Comparison of ENCODE assay signal across 29 cellular contexts in the genomic region with DNA sequence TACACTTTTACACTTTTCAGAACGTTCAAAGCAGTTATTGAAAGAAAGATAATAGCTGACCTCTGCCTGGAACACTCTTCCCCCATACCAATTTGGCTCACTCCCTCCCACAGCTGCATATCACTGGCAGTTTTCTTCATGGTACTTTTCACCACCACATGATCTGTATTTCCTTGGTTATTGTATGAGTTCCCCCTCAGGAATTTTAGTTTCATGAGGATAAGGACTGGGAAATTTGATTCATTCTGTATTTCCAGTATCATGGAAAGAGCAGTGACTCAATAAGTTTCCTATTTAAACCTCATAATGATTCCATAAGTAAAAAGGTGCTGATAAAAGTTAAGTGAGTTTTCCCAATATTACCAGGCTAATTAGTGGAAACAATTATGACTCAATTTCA. TPM values are rescaled to one million over a fixed set of nuclear protein-coding genes. Genes with fewer than 3 reads are reported as not detected.
DNase-seq lines count a peak whose midpoint lies in the region; ATAC-seq, FAIRE-seq and TF ChIP-seq lines count a peak whose summit lies in the region.
"Had no signal": no experiment of that assay in that cellular context is flagged by ENCODE, and none has a peak within 500 bp of the region (broad histone marks: within the 10 kb centered on the region; RNA-seq: fewer than 3 reads in every experiment).

No MANE protein-coding gene starts in this region.

- H3K27me3 Mint-ChIP-seq in HFFc6 (ENCODE audit: insufficient read depth) (no peaks in the 10 kb centered on the region; the same call in 1 of the 2 replicates), astrocyte (ENCODE audit: low read depth, unreplicated experiment) (no peaks in the 10 kb centered on the region)
- H3K27me3 Mint-ChIP-seq in CD4-positive, alpha-beta memory T cell = no peaks in the 10 kb centered on the region
- H3K27me3 Mint-ChIP-seq: dendritic cell treated with granulocyte-macrophage colony-stimulating factor and Interleukin-4, amounts not matched to agents 40 ng/mL and 50 ng/mL, for 4 days; naive B cell; stimulated activated naive B cell treated with anti-CD40 and anti-IgM and Interleukin-4, amounts not matched to agents 10 μg/mL and 1 μg/mL and 100 μg/mL, for 72 hours had no signal

- H3K36me3 ChIP-seq in astrocyte (ENCODE audit: insufficient read depth, low read length) = no peaks in the 10 kb centered on the region
- H3K36me3 ChIP-seq in CD4-positive, alpha-beta memory T cell (ENCODE audit: insufficient read depth, low read length) = no peaks in the 10 kb centered on the region
- H3K36me3 ChIP-seq: gastrocnemius medialis, lower lobe of right lung, MG63, Peyer's patch, thoracic aorta had no signal

- H3K4me1 ChIP-seq in astrocyte (ENCODE audit: insufficient read depth, low read length) = no peaks in the 10 kb centered on the region
- H3K4me1 ChIP-seq in CD4-positive, alpha-beta memory T cell (ENCODE audit: insufficient read depth, low read length) = no peaks in the 10 kb centered on the region
- H3K4me1 ChIP-seq: gastrocnemius medialis, lower lobe of right lung, Peyer's patch had no signal

- peak overlapping the region; percentile 5 for H3K4me2 ChIP-seq in astrocyte (ENCODE audit: low read length)
- H3K4me2 ChIP-seq: smooth muscle cell had no signal

- peak overlapping the region; percentile 24 for H3K27ac Mint-ChIP-seq in HFFc6
- H3K27ac Mint-ChIP-seq in astrocyte (ENCODE audit: unreplicated experiment) = no peak overlapping the region
- no peak overlapping the region for H3K27ac Mint-ChIP-seq in CD4-positive, alpha-beta memory T cell
- H3K27ac Mint-ChIP-seq in activated naive CD4-positive, alpha-beta T cell treated with anti-CD3 and anti-CD28 coated beads, Interleukin-2, amount 50 U/mL, for 72 hours = no peak overlapping the region
- H3K27ac Mint-ChIP-seq: dendritic cell treated with granulocyte-macrophage colony-stimulating factor and Interleukin-4, amounts not matched to agents 40 ng/mL and 50 ng/mL, for 4 days; naive B cell; stimulated activated naive B cell treated with anti-CD40 and anti-IgM and Interleukin-4, amounts not matched to agents 10 μg/mL and 1 μg/mL and 100 μg/mL, for 72 hours; T-helper 2 cell treated with Interferon-gamma antibody and Interleukin-4, amounts not matched to agents 5 μg/mL and 100 μg/mL, for 36 hours; WTC11 had no signal

- H3K27me3 ChIP-seq in astrocyte (ENCODE audit: insufficient read depth, low read length) = no peaks in the 10 kb centered on the region
- no peaks in the 10 kb centered on the region for H3K27me3 ChIP-seq in CD4-positive, alpha-beta memory T cell (ENCODE audit: insufficient read depth, low read length)
- H3K27me3 ChIP-seq: gastrocnemius medialis, MG63, Peyer's patch had no signal

- H3K9me3 Mint-ChIP-seq in HFFc6 = no peaks in the 10 kb centered on the region
- no peaks in the 10 kb centered on the region for H3K9me3 Mint-ChIP-seq in astrocyte (ENCODE audit: unreplicated experiment)
- peaks cover 0 to 2% (median 0%) of the 10 kb centered on the region in 8 donors for H3K9me3 Mint-ChIP-seq in CD4-positive, alpha-beta memory T cell
- H3K9me3 Mint-ChIP-seq in activated naive CD4-positive, alpha-beta T cell treated with anti-CD3 and anti-CD28 coated beads, Interleukin-2, amount 50 U/mL, for 72 hours = no peaks in the 10 kb centered on the region
- H3K9me3 Mint-ChIP-seq: dendritic cell treated with granulocyte-macrophage colony-stimulating factor and Interleukin-4, amounts not matched to agents 40 ng/mL and 50 ng/mL, for 4 days; stimulated activated naive B cell treated with anti-CD40 and anti-IgM and Interleukin-4, amounts not matched to agents 10 μg/mL and 1 μg/mL and 100 μg/mL, for 72 hours; T-helper 2 cell treated with Interferon-gamma antibody and Interleukin-4, amounts not matched to agents 5 μg/mL and 100 μg/mL, for 36 hours had no signal

- intact Hi-C loops in CD4-positive, alpha-beta memory T cell (cut with micrococcal nuclease) = no loop called here

- TF ChIP-seq CTCF in HFFc6 (IDR thresholded peaks at IDR 0.05) = no peak
- TF ChIP-seq CTCF in astrocyte (IDR thresholded peaks at IDR 0.05; ENCODE audit: insufficient read depth, low read depth, low read length) = no peak
- no peak for TF ChIP-seq CTCF in foreskin fibroblast (IDR thresholded peaks at IDR 0.05; ENCODE audit: low read depth, low read length)

- CTCF ChIA-PET in CD4-positive, alpha-beta memory T cell (lab: Charles Lee; ENCODE audit: partially characterized antibody) = no interaction called here

- FAIRE-seq in astrocyte (lab: Jason Lieb, UNC) = no peak
- FAIRE-seq: islet of Langerhans had no signal

- H3K9ac ChIP-seq in astrocyte (ENCODE audit: low read length) = no peak overlapping the region

- no peak overlapping the region for H3K4me3 ChIP-seq in astrocyte (ENCODE audit: insufficient read depth, low read depth, low read length)
- no peak overlapping the region for H3K4me3 ChIP-seq in foreskin fibroblast (ENCODE audit: low read depth in 1 of 2, low read length in 2 of 2)
- H3K4me3 ChIP-seq in CD4-positive, alpha-beta memory T cell (ENCODE audit: low read length in 2 of 2) = no peak overlapping the region
- H3K4me3 ChIP-seq: gastrocnemius medialis, lower lobe of right lung, MG63, Peyer's patch, smooth muscle cell, thoracic aorta had no signal

- POLR2A ChIA-PET in CD4-positive, alpha-beta memory T cell (lab: Charles Lee; ENCODE audit: partially characterized antibody) = no interaction called here

- H4K20me1 ChIP-seq in astrocyte (ENCODE audit: insufficient read depth, low read length) = no peaks in the 10 kb centered on the region

- no peak overlapping the region for H2AFZ ChIP-seq in astrocyte (ENCODE audit: low read depth, low read length)

- no peak for ATAC-seq in GM18520 (IDR thresholded peaks at IDR 0.05; ENCODE audit: unreplicated experiment)
- ATAC-seq in activated naive CD4-positive, alpha-beta T cell treated with anti-CD3 and anti-CD28 coated beads, Interleukin-2, amount 50 U/mL, for 72 hours = no peak
- ATAC-seq: gastrocnemius medialis; lower lobe of right lung; stimulated activated naive B cell treated with anti-CD40 and anti-IgM and Interleukin-4, amounts not matched to agents 10 μg/mL and 1 μg/mL and 100 μg/mL, for 72 hours; WTC11 had no signal

- H3K27ac ChIP-seq in astrocyte (ENCODE audit: low read depth, low read length) = no peak overlapping the region
- H3K27ac ChIP-seq in CD4-positive, alpha-beta memory T cell (ENCODE audit: low read depth, low read length) = no peak overlapping the region
- H3K27ac ChIP-seq: gastrocnemius medialis, lower lobe of right lung, Peyer's patch, thoracic aorta had no signal

- H3K4me3 Mint-ChIP-seq in HFFc6 = no peak overlapping the region; the same call in 1 of the 2 replicates
- no peak overlapping the region for H3K4me3 Mint-ChIP-seq in astrocyte (ENCODE audit: unreplicated experiment)
- no peak overlapping the region for H3K4me3 Mint-ChIP-seq in CD4-positive, alpha-beta memory T cell
- H3K4me3 Mint-ChIP-seq: dendritic cell treated with granulocyte-macrophage colony-stimulating factor and Interleukin-4, amounts not matched to agents 40 ng/mL and 50 ng/mL, for 4 days; naive B cell; stimulated activated naive B cell treated with anti-CD40 and anti-IgM and Interleukin-4, amounts not matched to agents 10 μg/mL and 1 μg/mL and 100 μg/mL, for 72 hours; T-helper 2 cell treated with Interferon-gamma antibody and Interleukin-4, amounts not matched to agents 5 μg/mL and 100 μg/mL, for 36 hours; WTC11 had no signal

- DNase-seq in HFFc6 (peak; percentile 33), astrocyte (ENCODE audit: low read depth) (peak; percentile 67), foreskin fibroblast (peak; percentile 50 to 73), NOMO-1 treated with dmso at 0.1 percent for 144 hours (lab: John Stamatoyannopoulos, UW; ENCODE audit: unreplicated experiment) (no peak)
- DNase-seq in CD4-positive, alpha-beta memory T cell = no peak
- no peak for DNase-seq in activated naive CD4-positive, alpha-beta T cell treated with anti-CD3 and anti-CD28 coated beads, Interleukin-2, amount 50 U/mL, for 72 hours (ENCODE audit: low spot score in 2 of 2)
- DNase-seq: activated CD4-positive, alpha-beta T cell treated with anti-CD3 and anti-CD28 coated beads, Interleukin-2, amount 50 U/mL, for 48 hours; activated CD8-positive, alpha-beta memory T cell treated with anti-CD3 and anti-CD28 coated beads, Interleukin-2, amount 50 U/mL, for 48 hours; AML-193; caudate nucleus; gastrocnemius medialis; hypothalamus; lower lobe of right lung; MG63; naive B cell; NCI-H1417; NCI-H2081 treated with DMSO at 0.1 percent for 48 hours; NCI-H446 treated with DMSO at 0.1 percent for 48 hours; nucleus accumbens; Peyer's patch; stimulated activated CD4-positive, alpha-beta T cell treated with anti-CD3 and anti-CD28 coated beads, Interleukin-2, amount 100 ng/mL, for 48 hours; stimulated activated naive B cell treated with anti-CD40 and anti-IgM and Interleukin-4, amounts not matched to agents 10 μg/mL and 1 μg/mL and 100 μg/mL, for 72 hours had no signal

- H3K9me3 ChIP-seq in astrocyte (ENCODE audit: insufficient read depth, low read depth, low read length) = no peaks in the 10 kb centered on the region
- no peaks in the 10 kb centered on the region for H3K9me3 ChIP-seq in CD4-positive, alpha-beta memory T cell (ENCODE audit: control insufficient read depth in 1 of 2, low read length in 2 of 2)
- H3K9me3 ChIP-seq: gastrocnemius medialis, lower lobe of right lung, MG63, Peyer's patch, thoracic aorta had no signal

- no peaks in the 10 kb centered on the region for H3K36me3 Mint-ChIP-seq in HFFc6 (ENCODE audit: low read depth)
- H3K36me3 Mint-ChIP-seq in astrocyte (ENCODE audit: low read depth, unreplicated experiment) = no peaks in the 10 kb centered on the region
- no peaks in the 10 kb centered on the region for H3K36me3 Mint-ChIP-seq in CD4-positive, alpha-beta memory T cell
- H3K36me3 Mint-ChIP-seq in activated naive CD4-positive, alpha-beta T cell treated with anti-CD3 and anti-CD28 coated beads, Interleukin-2, amount 50 U/mL, for 72 hours = no peaks in the 10 kb centered on the region
- H3K36me3 Mint-ChIP-seq: naive B cell; stimulated activated naive B cell treated with anti-CD40 and anti-IgM and Interleukin-4, amounts not matched to agents 10 μg/mL and 1 μg/mL and 100 μg/mL, for 72 hours; WTC11 had no signal

- no peaks in the 10 kb centered on the region for H3K79me2 ChIP-seq in astrocyte (ENCODE audit: insufficient read depth, low read length)

- H3K4me1 Mint-ChIP-seq in HFFc6 (ENCODE audit: low read depth) = peaks cover 22% of the 10 kb centered on the region
- peaks cover 13% of the 10 kb centered on the region for H3K4me1 Mint-ChIP-seq in astrocyte (ENCODE audit: low read depth, unreplicated experiment)
- H3K4me1 Mint-ChIP-seq in CD4-positive, alpha-beta memory T cell = no peaks in the 10 kb centered on the region
- H3K4me1 Mint-ChIP-seq: naive B cell; stimulated activated naive B cell treated with anti-CD40 and anti-IgM and Interleukin-4, amounts not matched to agents 10 μg/mL and 1 μg/mL and 100 μg/mL, for 72 hours had no signal

RNA-seq across cellular contexts. Expression of gene HTR1B, which starts 16.0 kb away (rescaled TPM):
- total RNA-seq in HFFc6 (2021; fragmentation: NEBNext Ultra II Directional; extraction: Animal tissue kit (Norgen Biotek cat#: 25700)) = under 1 TPM; 0.14 to 0.87 (median 0.18) TPM
- 1.2 and 1.9 TPM in 2 replicates for total RNA-seq in astrocyte
- not detected for total RNA-seq in CD4-positive, alpha-beta memory T cell
- polyA plus RNA-seq in CD4-positive, alpha-beta memory T cell = not detected
- not detected for total RNA-seq in activated naive CD4-positive, alpha-beta T cell treated with anti-CD3 and anti-CD28 coated beads, Interleukin-2, amount 50 U/mL, for 72 hours
- total RNA-seq: gastrocnemius medialis, smooth muscle cell had no signal

Comparison
In these comparisons a context has a peak if more than half of its experiments do, and no peak if none do; other contexts are left out.
1. DNase-seq: peak in HFFc6 (single experiment), astrocyte (single experiment) and foreskin fibroblast (2 of 2); none in NOMO-1 treated with dmso at 0.1 percent for 144 hours (single experiment), CD4-positive, alpha-beta memory T cell (0 of 5) and activated naive CD4-positive, alpha-beta T cell treated with anti-CD3 and anti-CD28 coated beads, Interleukin-2, amount 50 U/mL, for 72 hours (0 of 2).